Comparison of ENCODE assay signal across 14 cellular contexts in genomic region chr9:115415450-115415849, GRCh38.
"Had no signal": no experiment of that assay in that cellular context is flagged by ENCODE, and none has a peak within 500 bp of the region (broad histone marks: within the 10 kb centered on the region; RNA-seq: fewer than 3 reads in every experiment).

No MANE protein-coding gene starts in this region.

- H3K27ac Mint-ChIP-seq: naive thymus-derived CD8-positive, alpha-beta T cell; stimulated activated memory B cell treated with anti-CD40 and anti-IgM and Interleukin-4, amounts not matched to agents 10 μg/mL and 1 μg/mL and 100 μg/mL, for 72 hours had no signal

- H3K4me3 ChIP-seq: breast epithelium, gastrocnemius medialis, tibial nerve, uterus had no signal

- DNase-seq: activated naive CD4-positive, alpha-beta T cell treated with Interleukin-2 at 50 U/mL for 16 hours; aorta; gastrocnemius medialis; mammary epithelial cell; naive thymus-derived CD8-positive, alpha-beta T cell; posterior cingulate gyrus; retina; T1000; uterus had no signal

- H3K27me3 ChIP-seq: breast epithelium, gastrocnemius medialis, tibial nerve, uterus had no signal

- H3K27me3 Mint-ChIP-seq: stimulated activated memory B cell treated with anti-CD40 and anti-IgM and Interleukin-4, amounts not matched to agents 10 μg/mL and 1 μg/mL and 100 μg/mL, for 72 hours had no signal

- H3K4me3 Mint-ChIP-seq: naive thymus-derived CD8-positive, alpha-beta T cell; stimulated activated memory B cell treated with anti-CD40 and anti-IgM and Interleukin-4, amounts not matched to agents 10 μg/mL and 1 μg/mL and 100 μg/mL, for 72 hours had no signal

- H3K36me3 Mint-ChIP-seq: stimulated activated memory B cell treated with anti-CD40 and anti-IgM and Interleukin-4, amounts not matched to agents 10 μg/mL and 1 μg/mL and 100 μg/mL, for 72 hours had no signal

- H3K27ac ChIP-seq: breast epithelium, gastrocnemius medialis, uterus had no signal

- H3K4me1 ChIP-seq: breast epithelium, gastrocnemius medialis, uterus had no signal

- H3K9me3 ChIP-seq: gastrocnemius medialis, uterus had no signal

- ATAC-seq: activated CD4-positive, CD25-positive, alpha-beta regulatory T cell treated with anti-CD3 and anti-CD28 coated beads, Interleukin-2, amount 50 U/mL, for 24 hours; gastrocnemius medialis; left lobe of liver; naive thymus-derived CD8-positive, alpha-beta T cell; stimulated activated memory B cell treated with anti-CD40 and anti-IgM and Interleukin-4, amounts not matched to agents 10 μg/mL and 1 μg/mL and 100 μg/mL, for 72 hours had no signal

- H3K36me3 ChIP-seq: breast epithelium, gastrocnemius medialis, tibial nerve, uterus had no signal
